Comparison of ENCODE assay signal across 19 cellular contexts in genomic region chr4:140752669-140753068, GRCh38.
"Had no signal": no experiment of that assay in that cellular context is flagged by ENCODE, and none has a peak within 500 bp of the region (broad histone marks: within the 10 kb centered on the region; RNA-seq: fewer than 3 reads in every experiment).

No MANE protein-coding gene starts in this region.

- H3K9me3 Mint-ChIP-seq: activated naive CD4-positive, alpha-beta T cell treated with anti-CD3 and anti-CD28 coated beads, Interleukin-2, amount 10 ng/mL, durations not matched to agents 7 days and 5 days had no signal

- H3K36me3 Mint-ChIP-seq: activated naive CD4-positive, alpha-beta T cell treated with anti-CD3 and anti-CD28 coated beads, Interleukin-2, amount 10 ng/mL, durations not matched to agents 7 days and 5 days had no signal

- H3K4me3 ChIP-seq: gastrocnemius medialis had no signal

- H3K27ac Mint-ChIP-seq: activated naive CD4-positive, alpha-beta T cell treated with anti-CD3 and anti-CD28 coated beads, Interleukin-2, amount 10 ng/mL, durations not matched to agents 7 days and 5 days; dendritic cell treated with granulocyte-macrophage colony-stimulating factor and Interleukin-4, amounts not matched to agents 40 ng/mL and 50 ng/mL, for 4 days; naive thymus-derived CD4-positive, alpha-beta T cell; T-helper 17 cell had no signal

- H3K9me3 ChIP-seq: gastrocnemius medialis had no signal

- H3K36me3 ChIP-seq: gastrocnemius medialis had no signal

- DNase-seq: activated CD4-positive, alpha-beta T cell treated with anti-CD3 and anti-CD28 coated beads for 4 hours; activated CD4-positive, alpha-beta T cell treated with anti-CD3 and anti-CD28 coated beads, Interleukin-2, amount 50 U/mL, for 48 hours; activated CD4-positive, CD25-positive, alpha-beta regulatory T cell; activated effector memory CD4-positive, alpha-beta T cell treated with anti-CD3 and anti-CD28 coated beads, Interleukin-2, amount 50 U/mL, for 16 hours; activated naive CD4-positive, alpha-beta T cell treated with anti-CD3 and anti-CD28 coated beads, Interleukin-2, amount 10 ng/mL, durations not matched to agents 7 days and 5 days; amygdala; caudate nucleus; effector CD8-positive, alpha-beta T cell; gastrocnemius medialis; head of caudate nucleus; hypothalamus; left cardiac atrium; mesendoderm; naive thymus-derived CD4-positive, alpha-beta T cell; stimulated activated CD4-positive, alpha-beta T cell treated with anti-CD3 and anti-CD28 coated beads, Interleukin-1b, Interleukin-23, amount 100 ng/mL, for 48 hours; SW 1271; T-helper 17 cell had no signal

- ATAC-seq: gastrocnemius medialis; left cardiac atrium; naive thymus-derived CD4-positive, alpha-beta T cell; right cardiac atrium; T-helper 17 cell had no signal

- H3K4me3 Mint-ChIP-seq: activated naive CD4-positive, alpha-beta T cell treated with anti-CD3 and anti-CD28 coated beads, Interleukin-2, amount 10 ng/mL, durations not matched to agents 7 days and 5 days; dendritic cell treated with granulocyte-macrophage colony-stimulating factor and Interleukin-4, amounts not matched to agents 40 ng/mL and 50 ng/mL, for 4 days; naive thymus-derived CD4-positive, alpha-beta T cell; T-helper 17 cell had no signal

- H3K4me1 ChIP-seq: gastrocnemius medialis had no signal
